ENCODE assay signal across 9 cellular contexts in the genomic region with DNA sequence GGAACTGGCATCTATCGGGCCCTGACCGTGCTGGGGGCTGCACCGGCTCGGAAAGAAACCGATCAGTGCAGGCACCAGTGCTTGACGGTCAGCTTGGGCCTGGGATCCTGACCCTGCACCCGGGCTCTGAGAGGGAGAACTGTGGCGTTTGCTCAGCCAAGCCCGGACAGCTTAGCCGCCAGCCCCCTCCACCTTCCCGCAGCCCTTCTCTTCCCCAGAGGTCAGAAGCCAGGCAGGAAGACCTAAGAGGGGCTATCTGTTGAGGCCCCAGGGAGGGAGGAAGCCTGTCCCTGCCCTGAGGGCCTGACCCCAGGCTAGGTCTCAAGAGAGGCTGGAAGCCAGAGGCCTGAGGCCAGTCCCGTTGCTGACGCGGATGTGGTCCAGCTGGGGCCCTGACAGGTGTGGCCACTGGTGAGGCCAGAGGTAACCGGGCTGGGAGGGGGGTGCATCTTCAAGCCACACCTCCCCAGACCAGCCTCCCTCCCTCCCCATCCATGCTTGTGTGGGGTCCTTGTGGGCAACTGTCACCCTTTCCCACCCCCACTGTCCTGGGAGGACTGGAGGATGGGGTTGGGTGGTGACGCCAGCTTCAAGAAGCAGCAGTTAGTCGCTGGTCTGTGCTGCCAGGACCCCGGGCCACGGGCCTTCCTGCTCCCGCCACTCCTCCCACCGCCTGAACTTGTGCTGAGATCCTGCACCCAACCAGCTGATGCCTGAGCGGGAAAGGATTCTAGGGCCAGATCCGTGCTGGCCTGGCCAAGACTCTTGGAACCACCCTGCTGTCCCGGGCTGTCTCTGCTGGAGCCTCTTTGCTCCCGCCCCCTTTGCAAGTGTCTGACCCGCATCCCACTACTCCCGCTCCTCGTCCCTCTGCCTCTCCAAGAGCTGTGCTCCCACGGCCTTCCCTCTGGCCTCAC. TPM values are rescaled to one million over a fixed set of nuclear protein-coding genes. Genes with fewer than 3 reads are reported as not detected.
DNase-seq lines count a peak whose midpoint lies in the region; ATAC-seq and TF ChIP-seq lines count a peak whose summit lies in the region.
"Had no signal": no experiment of that assay in that cellular context is flagged by ENCODE, and none has a peak within 500 bp of the region (broad histone marks: within the 10 kb centered on the region; RNA-seq: fewer than 3 reads in every experiment).

No MANE protein-coding gene starts in this region.

- H2AFZ ChIP-seq in smooth muscle cell (ENCODE audit: low read depth) = no peak overlapping the region

- H3K4me1 Mint-ChIP-seq in activated CD8-positive, alpha-beta T cell treated with anti-CD3 and anti-CD28 coated beads, Interleukin-2, amount 10 ng/mL, durations not matched to agents 7 days and 5 days (ENCODE audit: low read depth) = peaks cover 25% of the 10 kb centered on the region

- intact Hi-C loops in mucosa of descending colon (cut with DNase I, micrococcal nuclease) = loop anchor here in 1 of 2 donors (2.0 kb wide), 1 partner anchor 23 kb away; a partner anchor contains a TSS

- H3K4me3 Mint-ChIP-seq in activated CD8-positive, alpha-beta T cell treated with anti-CD3 and anti-CD28 coated beads, Interleukin-2, amount 10 ng/mL, durations not matched to agents 7 days and 5 days = peak overlapping the region; percentile 56

- H3K9me3 ChIP-seq in right atrium auricular region (no peaks in the 10 kb centered on the region), smooth muscle cell (replicated peaks; ENCODE audit: low read depth) (no peaks in the 10 kb centered on the region), mucosa of descending colon (no peaks in the 10 kb centered on the region)

- peaks cover 21% of the 10 kb centered on the region for H3K27me3 Mint-ChIP-seq in activated CD8-positive, alpha-beta T cell treated with anti-CD3 and anti-CD28 coated beads, Interleukin-2, amount 10 ng/mL, durations not matched to agents 7 days and 5 days (ENCODE audit: low read depth)

- H3K27ac Mint-ChIP-seq in activated CD8-positive, alpha-beta T cell treated with anti-CD3 and anti-CD28 coated beads, Interleukin-2, amount 10 ng/mL, durations not matched to agents 7 days and 5 days = peak overlapping the region; percentile 70

- peak overlapping the region; percentile 28 for H3K4me3 ChIP-seq in H7 (ENCODE audit: insufficient read depth, low read depth, low read length)
- H3K4me3 ChIP-seq in right atrium auricular region = no peak overlapping the region
- no peak overlapping the region for H3K4me3 ChIP-seq in smooth muscle cell
- no peak overlapping the region for H3K4me3 ChIP-seq in mucosa of descending colon

- TF ChIP-seq CTCF in right atrium auricular region (IDR thresholded peaks at IDR 0.05) (no peak), smooth muscle cell (IDR thresholded peaks at IDR 0.05; ENCODE audit: borderline replicate concordance, insufficient read depth, poor library complexity, severe bottlenecking) (no peak), mucosa of descending colon (IDR thresholded peaks at IDR 0.05) (no peak)

- no peaks in the 10 kb centered on the region for H3K36me3 ChIP-seq in H7 (replicated peaks; ENCODE audit: control insufficient read depth, insufficient read depth, low read length)
- H3K36me3 ChIP-seq in right atrium auricular region = peaks cover 8% of the 10 kb centered on the region
- H3K36me3 ChIP-seq in smooth muscle cell (ENCODE audit: low read depth) = no peaks in the 10 kb centered on the region
- no peaks in the 10 kb centered on the region for H3K36me3 ChIP-seq in mucosa of descending colon (ENCODE audit: low read depth)

- H3K27ac ChIP-seq in right atrium auricular region (peak overlapping the region; percentile 49 to 61), smooth muscle cell (ENCODE audit: low read depth) (peak overlapping the region; percentile 48)

- H3F3A ChIP-seq in smooth muscle cell (ENCODE audit: low read depth) = peaks cover 21% of the 10 kb centered on the region

- peak overlapping the region; percentile 68 for H3K4me2 ChIP-seq in smooth muscle cell

- peaks cover 59% of the 10 kb centered on the region for H3K79me2 ChIP-seq in smooth muscle cell (ENCODE audit: low read depth)

- in situ Hi-C loops in ACHN (cut with HindIII; ENCODE audit: low pct_ligation_motif_present, low pct_unique_long_range_greater_than_20kb, low sequenced_read_pairs) = no loop called here

- WGBS in smooth muscle cell (ENCODE audit: low lambda C conversion rate) = 61% methylated on average over 28 of the region's 29 CpGs

- CTCF ChIA-PET in activated CD8-positive, alpha-beta T cell treated with anti-CD3 and anti-CD28 coated beads, Interleukin-2, amount 10 ng/mL, durations not matched to agents 7 days and 5 days (lab: Charles Lee) = interaction anchor here (2.7 kb wide), 1 partner anchor 20 kb away, joined by 14 read pairs; no protein-coding TSS in a partner anchor

- no peaks in the 10 kb centered on the region for H3K36me3 Mint-ChIP-seq in activated CD8-positive, alpha-beta T cell treated with anti-CD3 and anti-CD28 coated beads, Interleukin-2, amount 10 ng/mL, durations not matched to agents 7 days and 5 days (ENCODE audit: low read depth)

- DNase-seq in H7 (no peak), right atrium auricular region (ENCODE audit: low spot score) (peak; percentile 77), smooth muscle cell (lab: John Stamatoyannopoulos, UW; ENCODE audit: unreplicated experiment) (no peak), ACHN (no peak), mucosa of descending colon (no peak)
- no peak for DNase-seq in activated CD8-positive, alpha-beta T cell treated with anti-CD3 and anti-CD28 coated beads, Interleukin-2, amount 10 ng/mL, durations not matched to agents 7 days and 5 days
- DNase-seq: small intestine had no signal

- H3K9ac ChIP-seq in smooth muscle cell (ENCODE audit: low read depth) = no peak overlapping the region

- no peak for ATAC-seq in activated CD8-positive, alpha-beta T cell treated with anti-CD3 and anti-CD28 coated beads, Interleukin-2, amount 10 ng/mL, durations not matched to agents 7 days and 5 days
- ATAC-seq in HG02623 (IDR thresholded peaks at IDR 0.05; ENCODE audit: unreplicated experiment) = no peak
- no peak for ATAC-seq in mucosa of descending colon

- H3K27me3 ChIP-seq in H7 (ENCODE audit: control insufficient read depth, insufficient read depth, low read length) = peaks cover 18% of the 10 kb centered on the region
- peaks cover 6 to 19% of the 10 kb centered on the region in 2 donors for H3K27me3 ChIP-seq in right atrium auricular region
- no peaks in the 10 kb centered on the region for H3K27me3 ChIP-seq in smooth muscle cell (ENCODE audit: low read depth)

- H3K4me1 ChIP-seq in right atrium auricular region (peaks cover 0 to 75% of the 10 kb centered on the region in 2 donors), smooth muscle cell (ENCODE audit: low read depth) (peaks cover 33% of the 10 kb centered on the region), mucosa of descending colon (ENCODE audit: low read depth) (peaks cover 27% of the 10 kb centered on the region)

- H3K9me3 Mint-ChIP-seq in activated CD8-positive, alpha-beta T cell treated with anti-CD3 and anti-CD28 coated beads, Interleukin-2, amount 10 ng/mL, durations not matched to agents 7 days and 5 days (ENCODE audit: insufficient read depth) = no peaks in the 10 kb centered on the region

- peaks cover 71% of the 10 kb centered on the region for H4K20me1 ChIP-seq in smooth muscle cell (ENCODE audit: low read depth)

- POLR2A ChIA-PET in activated CD8-positive, alpha-beta T cell treated with anti-CD3 and anti-CD28 coated beads, Interleukin-2, amount 10 ng/mL, durations not matched to agents 7 days and 5 days (lab: Charles Lee) = interaction anchor here (1.1 kb wide), 1 partner anchor 19 kb away, joined by 4 read pairs; no protein-coding TSS in a partner anchor

RNA-seq across cellular contexts. Expression of a gene that starts 2.6 kb away (rescaled TPM):
- 189 and 191 TPM in 2 replicates for total RNA-seq in H7 (2014; rRNA removed; shearing (Covaris generic))
- 10 to 100 TPM; 29.1 to 30.7 TPM for total RNA-seq in activated CD8-positive, alpha-beta T cell treated with anti-CD3 and anti-CD28 coated beads, Interleukin-2, amount 10 ng/mL, durations not matched to agents 7 days and 5 days
- total RNA-seq in right atrium auricular region (10 to 100 TPM; 75.0 to 80.2 TPM), smooth muscle cell (28.5 and 37.8 TPM in 2 replicates), mucosa of descending colon (10 to 100 TPM; 51.7 to 95.3 (median 73.1) TPM)
- 28.7 and 43.5 TPM in 2 replicates for polyA plus RNA-seq in smooth muscle cell

RNA-seq across cellular contexts. Expression of a gene that starts 6.6 kb away (rescaled TPM):
- 54.2 and 80.1 TPM in 2 replicates for total RNA-seq in H7 (2014; rRNA removed; shearing (Covaris generic))
- total RNA-seq in activated CD8-positive, alpha-beta T cell treated with anti-CD3 and anti-CD28 coated beads, Interleukin-2, amount 10 ng/mL, durations not matched to agents 7 days and 5 days = not detected
- total RNA-seq in right atrium auricular region (10 to 100 TPM; 53.4 to 58.6 TPM), smooth muscle cell (240 and 266 TPM in 2 replicates), mucosa of descending colon (10 to 100 TPM in 2 of 3 donors, 1 to 10 TPM in 1; 6.8 to 62.1 (median 20.8) TPM)
- 473 and 597 TPM in 2 replicates for polyA plus RNA-seq in smooth muscle cell
- total RNA-seq: NCI-H460 had no signal

RNA-seq across cellular contexts. Expression of a gene that starts 20.7 kb away (rescaled TPM):
- total RNA-seq in H7 (2014; rRNA removed; shearing (Covaris generic)) = 0.14 TPM in 1 of 2 replicates, not detected in the other
- total RNA-seq in activated CD8-positive, alpha-beta T cell treated with anti-CD3 and anti-CD28 coated beads, Interleukin-2, amount 10 ng/mL, durations not matched to agents 7 days and 5 days = 1 to 10 TPM in 1 of 2 experiments, under 1 TPM in 1; 0.78 to 1.2 TPM
- total RNA-seq in right atrium auricular region = under 1 TPM; 0.30 to 0.35 TPM
- total RNA-seq in smooth muscle cell = 0.18 and 0.36 TPM in 2 replicates
- polyA plus RNA-seq in smooth muscle cell = 0.39 and 0.79 TPM in 2 replicates
- 1 to 10 TPM in 1 of 3 donors, under 1 TPM in 2; 0.57 to 1.1 (median 0.96) TPM for total RNA-seq in mucosa of descending colon

RNA-seq across cellular contexts. Expression of a gene that starts 23.2 kb away (rescaled TPM):
- total RNA-seq in H7 (2014; rRNA removed; shearing (Covaris generic)) = 275 and 320 TPM in 2 replicates
- total RNA-seq in activated CD8-positive, alpha-beta T cell treated with anti-CD3 and anti-CD28 coated beads, Interleukin-2, amount 10 ng/mL, durations not matched to agents 7 days and 5 days = 100 to 1,000 TPM; 120 to 123 TPM
- total RNA-seq in right atrium auricular region = 100 to 1,000 TPM; 155 to 159 TPM
- total RNA-seq in smooth muscle cell = 60.1 and 81.8 TPM in 2 replicates
- 214 and 245 TPM in 2 replicates for polyA plus RNA-seq in smooth muscle cell
- total RNA-seq in mucosa of descending colon = 100 to 1,000 TPM; 150 to 180 (median 177) TPM

RNA-seq across cellular contexts. Expression of a gene that starts 27.2 kb away (rescaled TPM):
- total RNA-seq in H7 (2014; rRNA removed; shearing (Covaris generic)) = 25.0 and 27.7 TPM in 2 replicates
- total RNA-seq in activated CD8-positive, alpha-beta T cell treated with anti-CD3 and anti-CD28 coated beads, Interleukin-2, amount 10 ng/mL, durations not matched to agents 7 days and 5 days = 10 to 100 TPM; 18.5 to 21.4 TPM
- total RNA-seq in right atrium auricular region (10 to 100 TPM; 35.6 to 64.1 TPM), smooth muscle cell (13.8 and 16.2 TPM in 2 replicates), mucosa of descending colon (10 to 100 TPM; 41.2 to 77.9 (median 55.5) TPM)
- 32.5 and 34.3 TPM in 2 replicates for polyA plus RNA-seq in smooth muscle cell

Comparison
In these comparisons a context has a peak if more than half of its experiments do, and no peak if none do; other contexts are left out.
1. RNA of a gene that starts 6.6 kb away (total RNA-seq): 240 to 266 TPM in smooth muscle cell, 54.2 to 80.1 TPM in H7, 53.4 to 58.6 TPM in right atrium auricular region and 6.8 to 62.1 TPM in mucosa of descending colon; not detected in activated CD8-positive, alpha-beta T cell treated with anti-CD3 and anti-CD28 coated beads, Interleukin-2, amount 10 ng/mL, durations not matched to agents 7 days and 5 days; every median in the first group is over 4 times any median in the second.